ENCODE assay signal across 14 cellular contexts in the genomic region with DNA sequence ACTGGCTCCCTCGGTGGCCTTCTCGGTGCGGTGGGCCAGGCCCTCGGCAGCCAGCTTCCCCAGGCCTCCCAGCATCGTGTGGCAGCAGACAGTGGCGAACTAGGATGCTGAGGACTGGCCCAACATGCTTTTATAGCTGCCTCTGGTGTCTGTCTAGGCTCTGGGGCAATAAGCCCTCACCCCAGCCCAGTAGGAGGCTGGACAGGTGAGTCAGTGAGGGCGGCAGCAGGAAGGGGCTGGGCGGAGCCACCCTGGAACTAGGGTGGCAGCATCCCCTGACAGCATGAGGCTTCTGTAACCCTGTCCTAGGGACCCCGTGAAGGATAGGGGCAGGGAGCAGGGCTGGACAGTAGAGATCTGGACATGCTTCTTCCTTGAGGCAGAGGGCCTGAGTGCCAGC. TPM values are rescaled to one million over a fixed set of nuclear protein-coding genes. Genes with fewer than 3 reads are reported as not detected.
DNase-seq lines count a peak whose midpoint lies in the region; TF ChIP-seq lines count a peak whose summit lies in the region.
"Not testable (repeated sequence)": the region's sequence is repeated elsewhere in the genome, so short reads cannot be mapped to it uniquely, and the experiment has no call there.
"Had no signal": no experiment of that assay in that cellular context is flagged by ENCODE, and none has a peak within 500 bp of the region (broad histone marks: within the 10 kb centered on the region; RNA-seq: fewer than 3 reads in every experiment).

A gene (minus strand): TSS at position 101 of the 400 bp plus-strand sequence. CDS start 26 bp downstream, at position 75.

- not testable (repeated sequence) for TF ChIP-seq POLR2A in lower leg skin (IDR thresholded peaks at IDR 0.05); suprapubic skin (IDR thresholded peaks at IDR 0.05)

- H3K27ac ChIP-seq in suprapubic skin = not testable (repeated sequence)

- not testable (repeated sequence) for H3K4me3 ChIP-seq in kidney epithelial cell (ENCODE audit: low read depth, low read length); lower leg skin (ENCODE audit: low read depth, poor library complexity, severe bottlenecking); suprapubic skin

- not testable (repeated sequence) for TF ChIP-seq EP300 in suprapubic skin (IDR thresholded peaks at IDR 0.05)

- intact Hi-C loops in lower leg skin (cut with DNase I; ENCODE audit: low total_unique reads) = not testable (repeated sequence)

- H3K4me1 ChIP-seq in suprapubic skin = not testable (repeated sequence)

- not testable (repeated sequence) for H3K9me3 ChIP-seq in suprapubic skin

- not testable (repeated sequence) for DNase-seq in kidney epithelial cell (ENCODE audit: low read depth); lower leg skin (ENCODE audit: low spot score in 2 of 2); suprapubic skin (ENCODE audit: low spot score in 2 of 2)

- not testable (repeated sequence) for H3K27me3 ChIP-seq in kidney epithelial cell (ENCODE audit: control insufficient read depth, insufficient read depth, low read length); suprapubic skin

- H3K36me3 ChIP-seq in kidney epithelial cell (ENCODE audit: control insufficient read depth, insufficient read depth, low read length); suprapubic skin: not testable (repeated sequence)

- not testable (repeated sequence) for TF ChIP-seq CTCF in kidney epithelial cell (IDR thresholded peaks at IDR 0.05; ENCODE audit: insufficient read depth, low read length, poor library complexity, severe bottlenecking); lower leg skin (IDR thresholded peaks at IDR 0.05); suprapubic skin (IDR thresholded peaks at IDR 0.05)

- WGBS in lower leg skin, 2 donors = 93% methylated on average over 5 of the region's 9 CpGs; no CpG with 5 or more reads in 1 of the 2 donors
- WGBS in suprapubic skin = no CpG with 5 or more reads among the region's 9 CpGs

RNA-seq across cellular contexts. Expression of the gene that starts here (rescaled TPM):
- total RNA-seq in kidney epithelial cell (7.0 and 36.4 TPM in 2 replicates), lower leg skin (100 to 1,000 TPM in 3 of 4 donors, 10 to 100 TPM in 1; 69.4 to 350 (median 241) TPM), suprapubic skin (100 to 1,000 TPM in 3 of 4 donors, 10 to 100 TPM in 1; 28.6 to 201 (median 120) TPM)
- total RNA-seq: A172; A673; B cell; Caco-2; Calu3; CD4-positive, alpha-beta memory T cell; CD4-positive, alpha-beta T cell; CD4-positive, CD25-positive, alpha-beta regulatory T cell; CD8-positive, alpha-beta memory T cell; CD8-positive, alpha-beta T cell; Daoy had no signal
